1 cellular context compared by ENCODE assay signal in genomic region chr13:98547455-98547854, GRCh38.
TF ChIP-seq lines count a peak whose summit lies in the region.

No MANE protein-coding gene starts in this region.

TF ChIP-seq in WTC11, 78 proteins besides CTCF, POLR2A, EP300 and RAD21 (continued from another document):
- no peak for TF ChIP-seq ZNF423 (CRISPR knock-in tag; IDR thresholded peaks at IDR 0.05)
- TF ChIP-seq TP53 (CRISPR knock-in tag; IDR thresholded peaks at IDR 0.05), result no peak
- TF ChIP-seq MLX (CRISPR knock-in tag; IDR thresholded peaks at IDR 0.05), result no peak
- no peak for TF ChIP-seq GRHL2 (CRISPR knock-in tag; IDR thresholded peaks at IDR 0.05; ENCODE audit: insufficient replicate concordance, severe bottlenecking)
